In genomic region chr5:172789687-172790495, GRCh38 we compare ENCODE assay signal across 9 cellular contexts. TPM values are rescaled to one million over a fixed set of nuclear protein-coding genes. Genes with fewer than 3 reads are reported as not detected.
DNase-seq lines count a peak whose midpoint lies in the region; FAIRE-seq and TF ChIP-seq lines count a peak whose summit lies in the region.
"Had no signal": no experiment of that assay in that cellular context is flagged by ENCODE, and none has a peak within 500 bp of the region (broad histone marks: within the 10 kb centered on the region; RNA-seq: fewer than 3 reads in every experiment).

No MANE protein-coding gene starts in this region.

- H3K4me2 ChIP-seq in mesenchymal stem cell (ENCODE audit: low read length, poor library complexity, severe bottlenecking), result no peak overlapping the region

- peak overlapping the region; percentile 76 to 96 for H3K27ac ChIP-seq in coronary artery
- H3K27ac ChIP-seq in mesenchymal stem cell (ENCODE audit: low read length, poor library complexity, severe bottlenecking), result no peak overlapping the region
- peak overlapping the region; percentile 69 to 91 for H3K27ac ChIP-seq in testis
- H3K27ac ChIP-seq: VCaP had no signal

- H3K4me3 ChIP-seq in coronary artery, result no peak overlapping the region
- peak overlapping the region in 1 of 2 experiments; percentile 42 for H3K4me3 ChIP-seq in mesenchymal stem cell (ENCODE audit: insufficient read depth in 1 of 2, low read depth in 1 of 2, low read length in 2 of 2)
- no peak overlapping the region for H3K4me3 ChIP-seq in testis

- no peak overlapping the region for H2BK5ac ChIP-seq in mesenchymal stem cell (ENCODE audit: low read depth, low read length, poor library complexity, severe bottlenecking)

- peaks cover 28% of the 10 kb centered on the region for H3K4me1 ChIP-seq in mesenchymal stem cell (ENCODE audit: control insufficient read depth, insufficient read depth, low read depth, low read length)
- H3K4me1 ChIP-seq in testis, result peaks cover 25% of the 10 kb centered on the region

- H2AK5ac ChIP-seq in mesenchymal stem cell (ENCODE audit: low read length, severe bottlenecking), result peak overlapping the region; percentile 66

- peak overlapping the region; percentile 2 for H4K91ac ChIP-seq in mesenchymal stem cell (ENCODE audit: low read length)

- 40% methylated on average over 9 of the region's 9 CpGs for WGBS in mesenchymal stem cell
- WGBS in testis, 2 donors, result 51 to 53% methylated on average over 9 of the region's 9 CpGs

- H2BK15ac ChIP-seq in mesenchymal stem cell (ENCODE audit: low read depth, poor library complexity, severe bottlenecking), result peak overlapping the region; percentile 1

- H2BK120ac ChIP-seq in mesenchymal stem cell (ENCODE audit: low read depth, low read length), result peak overlapping the region; percentile 11

- peak overlapping the region; percentile 84 for H4K8ac ChIP-seq in mesenchymal stem cell (ENCODE audit: low read length)

- H2AFZ ChIP-seq in mesenchymal stem cell (ENCODE audit: low read depth, low read length), result no peak overlapping the region

- H3K14ac ChIP-seq in mesenchymal stem cell (ENCODE audit: low read length in 2 of 2), result no peak overlapping the region

- no peaks in the 10 kb centered on the region for H3K79me1 ChIP-seq in mesenchymal stem cell (replicated peaks; ENCODE audit: low read length, poor library complexity, severe bottlenecking)

- peak overlapping the region; percentile 42 to 82 for H3K4ac ChIP-seq in mesenchymal stem cell (ENCODE audit: low read depth in 1 of 2, low read length in 2 of 2)

- intact Hi-C loops in testis (cut with DNase I; ENCODE audit: low total_unique reads), result loop anchor here (10.0 kb wide), 1 partner anchor 85 kb away; no protein-coding TSS in a partner anchor

- no peaks in the 10 kb centered on the region for H3K36me3 ChIP-seq in mesenchymal stem cell (ENCODE audit: control insufficient read depth in 1 of 2, insufficient read depth in 2 of 2, low read depth in 1 of 2, low read length in 2 of 2)
- H3K36me3 ChIP-seq in testis (ENCODE audit: low read depth, missing control alignments), result no peaks in the 10 kb centered on the region

- peak overlapping the region; percentile 56 to 80 for H3K18ac ChIP-seq in mesenchymal stem cell (ENCODE audit: low read depth in 1 of 2, low read length in 2 of 2)

- DNase-seq in coronary artery (ENCODE audit: low spot score) (no peak), mesenchymal stem cell (peak; percentile 55), testis (peak; percentile 78), NCI-H345 (lab: John Stamatoyannopoulos, UW) (no peak), GM19239 (ENCODE audit: insufficient read length, low spot score) (no peak), COLO829 (ENCODE audit: low spot score) (no peak), urothelium cell line (ENCODE audit: low spot score) (no peak)

- TF ChIP-seq CTCF in coronary artery (IDR thresholded peaks at IDR 0.05) (no peak), testis (IDR thresholded peaks at IDR 0.05) (no peak)

- no peak for TF ChIP-seq RAD21 in Ishikawa (IDR thresholded peaks at IDR 0.05; ENCODE audit: low read depth)

- no peak for FAIRE-seq in GM19239 (lab: Jason Lieb, UNC)
- no peak for FAIRE-seq in urothelium cell line (lab: Jason Lieb, UNC)

- peak overlapping the region; percentile 83 for H3K9ac ChIP-seq in mesenchymal stem cell (ENCODE audit: low read length)

- H3K23ac ChIP-seq in mesenchymal stem cell (ENCODE audit: low read length in 2 of 2), result peak overlapping the region in 1 of 2 experiments; percentile 2

- peak overlapping the region; percentile 73 to 82 for H2BK12ac ChIP-seq in mesenchymal stem cell (ENCODE audit: low read length in 2 of 2)

- H3K9me3 ChIP-seq in mesenchymal stem cell (ENCODE audit: control insufficient read depth, low read length) (no peaks in the 10 kb centered on the region), testis (no peaks in the 10 kb centered on the region)

- no peak for TF ChIP-seq POLR2A in testis (IDR thresholded peaks at IDR 0.05)

- H3K27me3 ChIP-seq in mesenchymal stem cell (ENCODE audit: control insufficient read depth in 1 of 2, insufficient read depth in 1 of 2, low read length in 2 of 2) (no peaks in the 10 kb centered on the region), testis (no peaks in the 10 kb centered on the region)

- no peak for TF ChIP-seq EP300 in Ishikawa (IDR thresholded peaks at IDR 0.05; ENCODE audit: borderline replicate concordance)

TF ChIP-seq in Ishikawa, 13 proteins besides CTCF, POLR2A, EP300 and RAD21:
- TF ChIP-seq, protein P1, sequence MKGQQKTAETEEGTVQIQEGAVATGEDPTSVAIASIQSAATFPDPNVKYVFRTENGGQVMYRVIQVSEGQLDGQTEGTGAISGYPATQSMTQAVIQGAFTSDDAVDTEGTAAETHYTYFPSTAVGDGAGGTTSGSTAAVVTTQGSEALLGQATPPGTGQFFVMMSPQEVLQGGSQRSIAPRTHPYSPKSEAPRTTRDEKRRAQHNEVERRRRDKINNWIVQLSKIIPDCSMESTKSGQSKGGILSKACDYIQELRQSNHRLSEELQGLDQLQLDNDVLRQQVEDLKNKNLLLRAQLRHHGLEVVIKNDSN (IDR thresholded peaks at IDR 0.05), result peak; percentile 52
- TF ChIP-seq TEAD4 (IDR thresholded peaks at IDR 0.05), result no peak
- no peak for TF ChIP-seq FOXM1 (IDR thresholded peaks at IDR 0.05; ENCODE audit: borderline replicate concordance, low read depth)

RNA-seq across cellular contexts. Expression of gene DUSP1, which starts 18.9 kb away (rescaled TPM):
- 214 TPM for polyA plus RNA-seq in mesenchymal stem cell (2013, experiment 1 of 2)
- polyA plus RNA-seq in mesenchymal stem cell (2013, experiment 2 of 2), result 205 TPM
- 100 to 1,000 TPM; 159 to 172 TPM for total RNA-seq in testis
- 86.2 TPM for polyA plus RNA-seq in testis (ENCODE audit: insufficient read depth, low read depth, low replicate concordance)

RNA-seq across cellular contexts. Expression of gene ERGIC1, which starts 44.2 kb away (rescaled TPM):
- 143 TPM for polyA plus RNA-seq in mesenchymal stem cell (2013, experiment 1 of 2)
- 140 TPM for polyA plus RNA-seq in mesenchymal stem cell (2013, experiment 2 of 2)
- 10 to 100 TPM; 89.8 to 100.0 TPM for total RNA-seq in testis
- polyA plus RNA-seq in testis (ENCODE audit: insufficient read depth, low read depth, low replicate concordance), result 94.1 TPM

Comparison
In these comparisons a context has a peak if more than half of its experiments do, and no peak if none do; other contexts are left out.
1. DNase-seq: peak in mesenchymal stem cell (single experiment) and testis (single experiment); none in coronary artery (single experiment), NCI-H345 (single experiment), GM19239 (single experiment), COLO829 (single experiment) and urothelium cell line (single experiment).